12 cellular contexts compared by ENCODE assay signal in genomic region chr15:79644091-79644490, GRCh38.
DNase-seq lines count a peak whose midpoint lies in the region; ATAC-seq and TF ChIP-seq lines count a peak whose summit lies in the region.
"Had no signal": no experiment of that assay in that cellular context is flagged by ENCODE, and none has a peak within 500 bp of the region (broad histone marks: within the 10 kb centered on the region; RNA-seq: fewer than 3 reads in every experiment).

No MANE protein-coding gene starts in this region.

- intact Hi-C loops in left ventricle myocardium inferior (cut with micrococcal nuclease) (no loop called here), OCI-LY7 (cut with micrococcal nuclease; ENCODE audit: unreplicated experiment) (no loop called here), right lobe of liver (cut with DNase I) (no loop called here)

- H4K20me1 ChIP-seq in OCI-LY7 (ENCODE audit: insufficient read depth, low read length): no peaks in the 10 kb centered on the region

- H3K27ac ChIP-seq in SJSA1 (no peak overlapping the region), left ventricle myocardium inferior (replicated peaks) (no peak overlapping the region), OCI-LY7 (ENCODE audit: low read depth, low read length, poor library complexity, severe bottlenecking) (no peak overlapping the region), right lobe of liver (no peak overlapping the region)

- peaks cover 4 to 22% of the 10 kb centered on the region in 2 donors for H3K9me3 Mint-ChIP-seq in stimulated activated naive CD8-positive, alpha-beta T cell treated with anti-CD3 and anti-CD28 coated beads, Interleukin-15, amount 100 ng/mL, for 72 hours
- H3K9me3 Mint-ChIP-seq: central memory CD8-positive, alpha-beta T cell had no signal

- no peaks in the 10 kb centered on the region for H3K36me3 ChIP-seq in SJSA1
- H3K36me3 ChIP-seq in left ventricle myocardium inferior: no peaks in the 10 kb centered on the region
- H3K36me3 ChIP-seq in OCI-LY7 (ENCODE audit: insufficient read depth, low read length): no peaks in the 10 kb centered on the region
- H3K36me3 ChIP-seq in right lobe of liver: no peaks in the 10 kb centered on the region

- ATAC-seq in stimulated activated naive CD8-positive, alpha-beta T cell treated with anti-CD3 and anti-CD28 coated beads, Interleukin-15, Interleukin-2, amounts not matched to agents 100 U/mL and 50 U/mL, for 24 hours: peak; percentile 28
- ATAC-seq in stimulated activated naive CD8-positive, alpha-beta T cell treated with anti-CD3 and anti-CD28 coated beads, Interleukin-15, amount 100 ng/mL, for 72 hours: no peak
- ATAC-seq in right lobe of liver: no peak

- no peaks in the 10 kb centered on the region; the same call in 1 of the 2 replicates for H3K9me3 ChIP-seq in SJSA1 (replicated peaks)
- peaks cover 37% of the 10 kb centered on the region for H3K9me3 ChIP-seq in left ventricle myocardium inferior (replicated peaks)
- H3K9me3 ChIP-seq in OCI-LY7 (ENCODE audit: low read length): no peaks in the 10 kb centered on the region
- H3K9me3 ChIP-seq in right lobe of liver: no peaks in the 10 kb centered on the region

- no peak overlapping the region for H2AFZ ChIP-seq in OCI-LY7 (ENCODE audit: low read length)

- no TSS peak for BruUV-seq in OCI-LY7 (replicated peaks; lab: Mats Ljungman, UMichigan)

- POLR2A ChIA-PET in OCI-LY7 (lab: Charles Lee): no interaction called here

- peaks cover 13% of the 10 kb centered on the region for H3K4me1 Mint-ChIP-seq in stimulated activated naive CD8-positive, alpha-beta T cell treated with anti-CD3 and anti-CD28 coated beads, Interleukin-15, amount 100 ng/mL, for 72 hours
- H3K4me1 Mint-ChIP-seq: central memory CD8-positive, alpha-beta T cell; IgD-negative memory B cell had no signal

- H3K27ac Mint-ChIP-seq in stimulated activated naive CD8-positive, alpha-beta T cell treated with anti-CD3 and anti-CD28 coated beads, Interleukin-15, amount 100 ng/mL, for 72 hours: no peak overlapping the region
- H3K27ac Mint-ChIP-seq: IgD-negative memory B cell had no signal

- peak; percentile 16 for DNase-seq in stimulated activated naive CD8-positive, alpha-beta T cell treated with anti-CD3 and anti-CD28 coated beads, Interleukin-15, Interleukin-2, amounts not matched to agents 100 U/mL and 50 U/mL, for 24 hours
- DNase-seq in stimulated activated naive CD8-positive, alpha-beta T cell treated with anti-CD3 and anti-CD28 coated beads, Interleukin-15, amount 100 ng/mL, for 72 hours: no peak
- peak; percentile 29 to 58 for DNase-seq in SJSA1 (ENCODE audit: low read depth in 1 of 2, low spot score in 2 of 2)
- DNase-seq in fibroblast of gingiva (ENCODE audit: low read depth): peak; percentile 38
- DNase-seq in NCI-H510A (lab: John Stamatoyannopoulos, UW): no peak
- DNase-seq in left ventricle myocardium inferior: no peak
- DNase-seq in OCI-LY7 (ENCODE audit: low spot score): no peak
- no peak for DNase-seq in right lobe of liver
- DNase-seq: NCI-H2171, SHP77 treated with DMSO at 0.1 percent for 48 hours had no signal

- H3K27me3 Mint-ChIP-seq in stimulated activated naive CD8-positive, alpha-beta T cell treated with anti-CD3 and anti-CD28 coated beads, Interleukin-15, amount 100 ng/mL, for 72 hours: peaks cover 20% of the 10 kb centered on the region

- H3K4me3 ChIP-seq in SJSA1: no peak overlapping the region
- no peak overlapping the region for H3K4me3 ChIP-seq in left ventricle myocardium inferior
- no peak overlapping the region for H3K4me3 ChIP-seq in OCI-LY7 (ENCODE audit: low read depth, low read length, poor library complexity, severe bottlenecking)
- no peak overlapping the region for H3K4me3 ChIP-seq in right lobe of liver

- 44% methylated on average over 2 of the region's 2 CpGs for whole genome bisulfite sequencing in right lobe of liver (ENCODE audit: insufficient coverage, low coverage, low lambda C conversion rate, missing lambda C conversion rate)

- H3K79me2 ChIP-seq in OCI-LY7 (ENCODE audit: insufficient read depth, low read depth, low read length): no peaks in the 10 kb centered on the region

- H3K4me1 ChIP-seq in SJSA1 (replicated peaks) (peaks cover 33% of the 10 kb centered on the region), left ventricle myocardium inferior (no peaks in the 10 kb centered on the region), OCI-LY7 (ENCODE audit: insufficient read depth, low read length, poor library complexity, severe bottlenecking) (no peaks in the 10 kb centered on the region), right lobe of liver (peaks cover 0 to 10% (median 2%) of the 10 kb centered on the region in 4 donors)

- no peak overlapping the region for H3K4me2 ChIP-seq in OCI-LY7 (ENCODE audit: low read length)

- H3K4me3 Mint-ChIP-seq in stimulated activated naive CD8-positive, alpha-beta T cell treated with anti-CD3 and anti-CD28 coated beads, Interleukin-15, amount 100 ng/mL, for 72 hours: no peak overlapping the region
- H3K4me3 Mint-ChIP-seq: central memory CD8-positive, alpha-beta T cell; IgD-negative memory B cell had no signal

- no peaks in the 10 kb centered on the region for H3K27me3 ChIP-seq in SJSA1 (replicated peaks)
- H3K27me3 ChIP-seq in left ventricle myocardium inferior (ENCODE audit: low read depth): no peaks in the 10 kb centered on the region
- H3K27me3 ChIP-seq in right lobe of liver: no peaks in the 10 kb centered on the region

- no peak for TF ChIP-seq POLR2A in right lobe of liver (IDR thresholded peaks at IDR 0.05)

- H3K9me2 ChIP-seq in OCI-LY7 (ENCODE audit: insufficient read depth, low read length): no peaks in the 10 kb centered on the region

- CTCF ChIA-PET in OCI-LY7 (lab: Charles Lee; ENCODE audit: unreplicated experiment): no interaction called here

- no peak for TF ChIP-seq CTCF in left ventricle myocardium inferior (IDR thresholded peaks at IDR 0.05; ENCODE audit: borderline replicate concordance)
- TF ChIP-seq CTCF in OCI-LY7 (conservative IDR thresholded peaks at IDR 0.05; ENCODE audit: low read length): no peak
- no peak for TF ChIP-seq CTCF in right lobe of liver (IDR thresholded peaks at IDR 0.05)

Comparison
In these comparisons a context has a peak if more than half of its experiments do, and no peak if none do; other contexts are left out.
1. DNase-seq: peak in stimulated activated naive CD8-positive, alpha-beta T cell treated with anti-CD3 and anti-CD28 coated beads, Interleukin-15, Interleukin-2, amounts not matched to agents 100 U/mL and 50 U/mL, for 24 hours (single experiment), SJSA1 (2 of 2) and fibroblast of gingiva (single experiment); none in stimulated activated naive CD8-positive, alpha-beta T cell treated with anti-CD3 and anti-CD28 coated beads, Interleukin-15, amount 100 ng/mL, for 72 hours (0 of 2), NCI-H510A (single experiment), left ventricle myocardium inferior (single experiment), OCI-LY7 (single experiment) and right lobe of liver (0 of 3).